8 cellular contexts compared by ENCODE assay signal in the genomic region with DNA sequence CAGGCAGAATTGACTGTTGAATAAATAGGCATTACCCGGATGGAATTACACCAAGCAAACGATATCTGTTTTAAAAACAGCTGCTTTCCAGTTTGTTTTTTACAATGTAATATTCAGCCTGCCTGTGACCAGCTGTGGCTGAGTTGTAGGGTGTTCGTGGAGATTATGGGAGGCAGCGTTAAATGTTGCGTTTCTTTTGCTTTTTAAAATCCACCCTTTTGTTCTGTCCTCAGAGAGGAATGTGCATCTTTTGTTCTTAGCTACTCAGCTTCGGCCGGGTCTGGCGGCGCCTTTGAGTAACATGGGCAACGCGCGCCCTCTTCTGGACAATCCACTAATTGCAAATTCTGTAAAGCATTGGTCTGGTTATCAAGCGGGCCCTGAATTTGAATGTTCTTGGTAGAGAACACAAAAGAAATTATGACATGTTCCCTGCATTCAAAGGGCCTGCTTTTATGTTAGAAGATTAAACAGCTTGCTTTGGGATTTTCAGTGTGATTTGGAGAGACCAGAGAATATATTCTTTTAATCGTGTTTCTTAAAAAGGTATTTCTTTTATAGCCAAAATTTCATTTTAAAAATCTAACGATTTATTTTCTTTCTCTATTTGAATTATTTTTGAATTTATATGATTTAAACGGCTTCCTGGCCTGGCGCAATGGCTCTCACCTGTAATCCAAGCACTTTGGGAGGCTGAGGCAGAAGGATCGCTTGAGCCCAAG.
DNase-seq lines count a peak whose midpoint lies in the region; ATAC-seq and TF ChIP-seq lines count a peak whose summit lies in the region.

No MANE protein-coding gene starts in this region.

- peaks cover 2% of the 10 kb centered on the region for H3K4me1 Mint-ChIP-seq in activated B cell treated with CpG ODN at 0.5 μM for 24 hours

- no peaks in the 10 kb centered on the region for H3K36me3 Mint-ChIP-seq in activated B cell treated with CpG ODN at 0.5 μM for 24 hours (ENCODE audit: low read depth)

- DNase-seq in NCI-H2196 treated with DMSO at 0.1 percent for 48 hours (lab: John Stamatoyannopoulos, UW; ENCODE audit: unreplicated experiment) (peak; percentile 28), activated B cell treated with CpG ODN at 0.5 μM for 24 hours (peak; percentile 50), cardiac fibroblast (ENCODE audit: low read depth in 2 of 2) (peak; percentile 90 to 91), iris pigment epithelial cell (ENCODE audit: low read depth) (peak; percentile 81)
- peak; percentile 88 for DNase-seq in stimulated activated CD4-positive, alpha-beta T cell treated with anti-CD3 and anti-CD28 coated beads, Interleukin-15, amount 100 ng/mL, for 24 hours

- peak overlapping the region in 1 of 2 donors; percentile 24 for H3K4me3 ChIP-seq in cardiac fibroblast (replicated peaks in 1 of 2; ENCODE audit: low read depth in 2 of 2, low read length in 2 of 2)

- CTCF ChIA-PET in activated B cell treated with CpG ODN at 0.5 μM for 24 hours (lab: Charles Lee) = interaction anchor here (0.7 to 5.9 kb wide), 29 partner anchors 9 to 673 kb away, joined by 3 to 252 read pairs (median 3); partner anchors contain the start of genes ARFIP1, TIGD4 and TRIM2

- intact Hi-C loops in activated B cell treated with CpG ODN at 0.5 μM for 24 hours (cut with micrococcal nuclease) = loop anchor here (1.0 to 5.0 kb wide), 6 partner anchors 45 to 721 kb away; partner anchors contain the start of gene FHDC1

- POLR2A ChIA-PET in activated B cell treated with CpG ODN at 0.5 μM for 24 hours (lab: Charles Lee) = interaction anchor here (0.8 to 1.0 kb wide), 3 partner anchors 44 to 515 kb away, joined by 3 to 9 read pairs (median 3); no protein-coding TSS in a partner anchor

- no peak overlapping the region for H3K4me3 Mint-ChIP-seq in activated B cell treated with CpG ODN at 0.5 μM for 24 hours

- peaks cover 5% of the 10 kb centered on the region for H3K27me3 Mint-ChIP-seq in activated B cell treated with CpG ODN at 0.5 μM for 24 hours

- no peak overlapping the region for H3K27ac Mint-ChIP-seq in activated B cell treated with CpG ODN at 0.5 μM for 24 hours

- H3K9me3 Mint-ChIP-seq in activated B cell treated with CpG ODN at 0.5 μM for 24 hours = no peaks in the 10 kb centered on the region

- TF ChIP-seq CTCF in GM12872 (IDR thresholded peaks at IDR 0.05; ENCODE audit: insufficient read depth, low read depth, low read length) (peak; percentile 71), activated B cell treated with CpG ODN at 0.5 μM for 24 hours (IDR thresholded peaks at IDR 0.05) (peak; percentile 67), cardiac fibroblast (IDR thresholded peaks at IDR 0.05; ENCODE audit: low read depth, low read length) (peak; percentile 77)

- ATAC-seq in HG03095 (IDR thresholded peaks at IDR 0.05; ENCODE audit: unreplicated experiment) (peak; percentile 77), activated B cell treated with CpG ODN at 0.5 μM for 24 hours (ENCODE audit: low read depth) (peak; percentile 82), HG03565 (IDR thresholded peaks at IDR 0.05; ENCODE audit: unreplicated experiment) (no peak)

Comparison
In these comparisons a context has a peak if more than half of its experiments do, and no peak if none do; other contexts are left out.
1. DNase-seq: peak in every context shown above with its lines; median percentile 90 in cardiac fibroblast; 88 in stimulated activated CD4-positive, alpha-beta T cell treated with anti-CD3 and anti-CD28 coated beads, Interleukin-15, amount 100 ng/mL, for 24 hours; 81 in iris pigment epithelial cell; 50 in activated B cell treated with CpG ODN at 0.5 μM for 24 hours; 28 in NCI-H2196 treated with DMSO at 0.1 percent for 48 hours.